9 cellular contexts compared by ENCODE assay signal in the genomic region with DNA sequence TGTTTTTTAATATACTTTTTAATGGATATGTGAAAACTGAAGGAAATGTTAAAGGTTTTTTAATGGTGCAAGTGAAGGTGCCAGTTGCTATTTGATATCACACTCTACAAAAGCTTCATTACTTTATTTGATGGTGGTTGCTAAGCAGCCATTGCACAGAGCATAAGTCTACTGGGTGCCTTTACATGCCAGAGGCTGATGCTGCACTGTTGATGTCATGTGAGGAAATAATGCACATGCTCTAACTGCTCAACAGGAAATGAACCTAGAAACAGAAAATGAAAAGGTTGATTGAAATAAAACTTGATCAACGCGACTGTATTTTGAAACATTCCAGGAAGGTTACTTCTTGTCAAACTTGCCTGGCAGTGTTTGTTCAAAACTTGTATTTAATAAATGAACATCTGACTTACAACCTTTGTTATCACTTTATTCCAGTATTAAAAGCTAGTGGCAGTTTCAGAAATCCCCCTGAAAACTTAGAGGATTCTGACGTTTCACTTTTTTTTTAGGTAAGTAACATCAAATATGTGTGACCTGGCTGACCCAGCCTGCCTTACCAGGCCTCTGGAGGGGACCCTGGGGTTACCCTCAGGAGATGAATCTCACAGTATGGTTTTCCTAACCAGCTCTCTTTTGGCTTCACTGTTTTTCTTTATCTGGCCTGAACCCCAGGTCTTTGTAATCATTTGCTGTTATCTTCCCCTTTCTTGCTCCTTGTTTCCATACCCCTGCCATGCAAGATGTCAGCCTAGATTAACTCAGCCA. TPM values are rescaled to one million over a fixed set of nuclear protein-coding genes. Genes with fewer than 3 reads are reported as not detected.
DNase-seq lines count a peak whose midpoint lies in the region; ATAC-seq and TF ChIP-seq lines count a peak whose summit lies in the region.
"Had no signal": no experiment of that assay in that cellular context is flagged by ENCODE, and none has a peak within 500 bp of the region (broad histone marks: within the 10 kb centered on the region; RNA-seq: fewer than 3 reads in every experiment).

No MANE protein-coding gene starts in this region.

- peaks cover 0 to 55% (median 37%) of the 10 kb centered on the region in 9 donors for H3K36me3 ChIP-seq in heart left ventricle

- H3K4me1 ChIP-seq in heart left ventricle: peaks cover 0 to 35% (median 22%) of the 10 kb centered on the region in 12 donors

- TF ChIP-seq POLR2A in heart left ventricle (IDR thresholded peaks at IDR 0.05): no peak

- no peaks in the 10 kb centered on the region for H3K27me3 Mint-ChIP-seq in activated B cell treated with CpG ODN at 0.5 μM for 24 hours
- no peaks in the 10 kb centered on the region for H3K27me3 Mint-ChIP-seq in effector memory CD8-positive, alpha-beta T cell

- H3K4me1 Mint-ChIP-seq in activated B cell treated with CpG ODN at 0.5 μM for 24 hours: peaks cover 43% of the 10 kb centered on the region
- peaks cover 37 to 52% of the 10 kb centered on the region in 2 donors for H3K4me1 Mint-ChIP-seq in effector memory CD8-positive, alpha-beta T cell (ENCODE audit: low read depth in 2 of 2)

- ATAC-seq in activated B cell treated with CpG ODN at 0.5 μM for 24 hours (ENCODE audit: low read depth) (peak; percentile 28), heart left ventricle (no peak)
- peak; percentile 82 for ATAC-seq in effector memory CD8-positive, alpha-beta T cell (replicated peaks)
- ATAC-seq: A549 had no signal

- H3K9me3 Mint-ChIP-seq in activated B cell treated with CpG ODN at 0.5 μM for 24 hours: no peaks in the 10 kb centered on the region
- H3K9me3 Mint-ChIP-seq in effector memory CD8-positive, alpha-beta T cell: no peaks in the 10 kb centered on the region

- POLR2A ChIA-PET in activated B cell treated with CpG ODN at 0.5 μM for 24 hours (lab: Charles Lee): interaction anchor here (1.6 kb wide), 1 partner anchor 37 kb away, joined by 8 read pairs; a partner anchor contains a TSS

- intact Hi-C loops in activated B cell treated with CpG ODN at 0.5 μM for 24 hours (cut with micrococcal nuclease): no loop called here
- intact Hi-C loops in heart left ventricle (cut with DNase I): loop anchor here in 1 of 10 donors (5.0 kb wide), 1 partner anchor 363 kb away; no protein-coding TSS in a partner anchor

- H3K36me3 Mint-ChIP-seq in activated B cell treated with CpG ODN at 0.5 μM for 24 hours (ENCODE audit: low read depth): peaks cover 33% of the 10 kb centered on the region
- H3K36me3 Mint-ChIP-seq in effector memory CD8-positive, alpha-beta T cell (ENCODE audit: insufficient read depth): peaks cover 72% of the 10 kb centered on the region

- H3K27me3 ChIP-seq in heart left ventricle: no peaks in the 10 kb centered on the region

- TF ChIP-seq CTCF in activated B cell treated with CpG ODN at 0.5 μM for 24 hours (IDR thresholded peaks at IDR 0.05): no peak
- no peak for TF ChIP-seq CTCF in heart left ventricle (IDR thresholded peaks at IDR 0.05)

- H3K4me3 Mint-ChIP-seq in activated B cell treated with CpG ODN at 0.5 μM for 24 hours: peak overlapping the region; percentile 97
- H3K4me3 Mint-ChIP-seq in effector memory CD8-positive, alpha-beta T cell: peak overlapping the region; percentile 95 to 98

- H3K4me3 ChIP-seq in heart left ventricle: no peak overlapping the region
- H3K4me3 ChIP-seq: A549 had no signal

- DNase-seq in NCI-H2196 (lab: John Stamatoyannopoulos, UW; ENCODE audit: unreplicated experiment) (peak; percentile 22), NCI-H2196 treated with DMSO at 0.1 percent for 48 hours (lab: John Stamatoyannopoulos, UW; ENCODE audit: unreplicated experiment) (no peak), activated B cell treated with CpG ODN at 0.5 μM for 24 hours (no peak), amygdala (lab: John Stamatoyannopoulos, UW) (no peak), heart left ventricle (no peak), cerebellar cortex (ENCODE audit: low spot score) (no peak)
- peak; percentile 42 to 51 (median 50) for DNase-seq in effector memory CD8-positive, alpha-beta T cell
- peak; percentile 10 to 87 (median 76) for DNase-seq in stimulated activated naive CD4-positive, alpha-beta T cell (lab: John Stamatoyannopoulos, UW)

- CTCF ChIA-PET in activated B cell treated with CpG ODN at 0.5 μM for 24 hours (lab: Charles Lee): interaction anchor here (1.9 kb wide), 1 partner anchor 89 kb away, joined by 12 read pairs; no protein-coding TSS in a partner anchor

- no peaks in the 10 kb centered on the region for H3K9me3 ChIP-seq in heart left ventricle
- H3K9me3 ChIP-seq: A549 had no signal

- 60 to 76% (median 63%) methylated on average over 3 of the region's 3 CpGs for WGBS in heart left ventricle, 4 donors

- peak overlapping the region in 2 of 12 donors; percentile 89 to 94 for H3K27ac ChIP-seq in heart left ventricle
- H3K27ac ChIP-seq: A549 had no signal

- peak overlapping the region; percentile 100 for H3K27ac Mint-ChIP-seq in activated B cell treated with CpG ODN at 0.5 μM for 24 hours
- H3K27ac Mint-ChIP-seq in effector memory CD8-positive, alpha-beta T cell: peak overlapping the region; percentile 97 to 99

RNA-seq across cellular contexts. Expression of a gene that starts 2.4 kb away (rescaled TPM):
- 199 and 230 TPM in 2 replicates for total RNA-seq in activated B cell treated with CpG ODN at 0.5 μM for 24 hours
- total RNA-seq in heart left ventricle: 100 to 1,000 TPM in 8 of 9 donors, 10 to 100 TPM in 1; 96.4 to 702 (median 559) TPM
- 100 to 1,000 TPM; 299 to 843 TPM for polyA plus RNA-seq in heart left ventricle

RNA-seq across cellular contexts. Expression of a gene that starts 37.3 kb away (rescaled TPM):
- total RNA-seq in activated B cell treated with CpG ODN at 0.5 μM for 24 hours (104 and 117 TPM in 2 replicates), heart left ventricle (100 to 1,000 TPM in 1 of 9 donors, 10 to 100 TPM in 8; 16.5 to 117 (median 41.5) TPM)
- 10 to 100 TPM in 1 of 2 donors, 1 to 10 TPM in 1; 9.9 to 17.6 TPM for polyA plus RNA-seq in heart left ventricle

RNA-seq across cellular contexts. Expression of a gene that starts 39.6 kb away (rescaled TPM):
- total RNA-seq in activated B cell treated with CpG ODN at 0.5 μM for 24 hours (28.4 and 34.2 TPM in 2 replicates), heart left ventricle (10 to 100 TPM; 35.6 to 50.3 (median 40.9) TPM)
- polyA plus RNA-seq in heart left ventricle: 10 to 100 TPM; 13.0 to 23.4 TPM

RNA-seq across cellular contexts. Expression of a gene that starts 54.8 kb away (rescaled TPM):
- 0.20 TPM in 1 of 2 replicates, not detected in the other for total RNA-seq in activated B cell treated with CpG ODN at 0.5 μM for 24 hours
- total RNA-seq in heart left ventricle: 1 to 10 TPM in 2 of 9 donors, under 1 TPM in 4, not detected in 3; 0.26 to 4.3 (median 0.41) TPM
- polyA plus RNA-seq in heart left ventricle: under 1 TPM in 1 of 2 donors, not detected in 1; 0.10 TPM
- polyA plus RNA-seq: A549 had no signal

RNA-seq across cellular contexts. Expression of a gene that starts 56.5 kb away (rescaled TPM):
- total RNA-seq in activated B cell treated with CpG ODN at 0.5 μM for 24 hours (1.8 TPM in 1 of 2 replicates, not detected in the other), heart left ventricle (10 to 100 TPM in 1 of 9 donors, 1 to 10 TPM in 3, not detected in 5; 1.5 to 11.2 (median 3.6) TPM)
- under 1 TPM; 0.38 to 0.55 TPM for polyA plus RNA-seq in heart left ventricle
- polyA plus RNA-seq: A549 had no signal

Comparison
In these comparisons a context has a peak if more than half of its experiments do, and no peak if none do; other contexts are left out.
1. DNase-seq: peak in NCI-H2196 (single experiment), effector memory CD8-positive, alpha-beta T cell (3 of 3) and stimulated activated naive CD4-positive, alpha-beta T cell (6 of 6); none in NCI-H2196 treated with DMSO at 0.1 percent for 48 hours (single experiment), activated B cell treated with CpG ODN at 0.5 μM for 24 hours (single experiment), amygdala (0 of 56), heart left ventricle (0 of 5) and cerebellar cortex (single experiment).
2. ATAC-seq: peak in activated B cell treated with CpG ODN at 0.5 μM for 24 hours (single experiment) and effector memory CD8-positive, alpha-beta T cell (single experiment); none in heart left ventricle (0 of 4).